30 cellular contexts compared by ENCODE assay signal in genomic region chr2:202108345-202108744, GRCh38. TPM values are rescaled to one million over a fixed set of nuclear protein-coding genes. Genes with fewer than 3 reads are reported as not detected.
"Had no signal": no experiment of that assay in that cellular context is flagged by ENCODE, and none has a peak within 500 bp of the region (broad histone marks: within the 10 kb centered on the region; RNA-seq: fewer than 3 reads in every experiment).

No MANE protein-coding gene starts in this region.

- H3K36me3 Mint-ChIP-seq: stimulated activated effector memory CD8-positive, alpha-beta T cell treated with anti-CD3 and anti-CD28 coated beads, Interleukin-12 subunit alpha, Interleukin-12 subunit beta, amount 100 ng/mL, for 72 hours; stimulated activated memory B cell treated with anti-CD40 and anti-IgM and Interleukin-4, amounts not matched to agents 10 μg/mL and 1 μg/mL and 100 μg/mL, for 72 hours; stimulated activated naive B cell treated with anti-CD40 and anti-IgM and Interleukin-4, amounts not matched to agents 10 μg/mL and 1 μg/mL and 100 μg/mL, for 72 hours; type B pancreatic cell had no signal

- ATAC-seq: stimulated activated effector memory CD8-positive, alpha-beta T cell treated with anti-CD3 and anti-CD28 coated beads, Interleukin-12 subunit alpha, Interleukin-12 subunit beta, amount 100 ng/mL, for 72 hours; stimulated activated memory B cell treated with anti-CD40 and anti-IgM and Interleukin-4, amounts not matched to agents 10 μg/mL and 1 μg/mL and 100 μg/mL, for 72 hours; stimulated activated naive B cell treated with anti-CD40 and anti-IgM and Interleukin-4, amounts not matched to agents 10 μg/mL and 1 μg/mL and 100 μg/mL, for 72 hours; stimulated activated naive CD8-positive, alpha-beta T cell treated with anti-CD3 and anti-CD28 coated beads, Interleukin-15, amount 100 ng/mL, for 72 hours; stimulated activated naive CD8-positive, alpha-beta T cell treated with anti-CD3 and anti-CD28 coated beads, Interleukin-15, Interleukin-2, amounts not matched to agents 100 U/mL and 50 U/mL, for 24 hours; upper lobe of right lung had no signal

- FAIRE-seq: urothelium cell line had no signal

- H3K4me1 ChIP-seq: stomach, testis, upper lobe of left lung, upper lobe of right lung, uterus had no signal

- H3K4me3 Mint-ChIP-seq: stimulated activated effector memory CD8-positive, alpha-beta T cell treated with anti-CD3 and anti-CD28 coated beads, Interleukin-12 subunit alpha, Interleukin-12 subunit beta, amount 100 ng/mL, for 72 hours; stimulated activated memory B cell treated with anti-CD40 and anti-IgM and Interleukin-4, amounts not matched to agents 10 μg/mL and 1 μg/mL and 100 μg/mL, for 72 hours; stimulated activated naive B cell treated with anti-CD40 and anti-IgM and Interleukin-4, amounts not matched to agents 10 μg/mL and 1 μg/mL and 100 μg/mL, for 72 hours; stimulated activated naive CD8-positive, alpha-beta T cell treated with anti-CD3 and anti-CD28 coated beads, Interleukin-15, amount 100 ng/mL, for 72 hours; stimulated activated naive CD8-positive, alpha-beta T cell treated with anti-CD3 and anti-CD28 coated beads, Interleukin-15, Interleukin-2, amounts not matched to agents 100 ng/mL and 50 ng/mL, for 24 hours; type B pancreatic cell had no signal

- H3K4me1 Mint-ChIP-seq: stimulated activated effector memory CD8-positive, alpha-beta T cell treated with anti-CD3 and anti-CD28 coated beads, Interleukin-12 subunit alpha, Interleukin-12 subunit beta, amount 100 ng/mL, for 72 hours; stimulated activated memory B cell treated with anti-CD40 and anti-IgM and Interleukin-4, amounts not matched to agents 10 μg/mL and 1 μg/mL and 100 μg/mL, for 72 hours; stimulated activated naive B cell treated with anti-CD40 and anti-IgM and Interleukin-4, amounts not matched to agents 10 μg/mL and 1 μg/mL and 100 μg/mL, for 72 hours; stimulated activated naive CD8-positive, alpha-beta T cell treated with anti-CD3 and anti-CD28 coated beads, Interleukin-15, amount 100 ng/mL, for 72 hours had no signal

- H3K9me3 ChIP-seq: stomach, suprapubic skin, testis, thoracic aorta, thyroid gland, tibial artery, tibial nerve, transverse colon, upper lobe of left lung, upper lobe of right lung, uterus, vagina had no signal

- H3K4me3 ChIP-seq: stomach, suprapubic skin, testis, thoracic aorta, thyroid gland, tibial artery, tibial nerve, transverse colon, upper lobe of left lung, upper lobe of right lung, uterus, vagina had no signal

- H3K9me3 Mint-ChIP-seq: stimulated activated effector memory CD8-positive, alpha-beta T cell treated with anti-CD3 and anti-CD28 coated beads, Interleukin-12 subunit alpha, Interleukin-12 subunit beta, amount 100 ng/mL, for 72 hours; stimulated activated memory B cell treated with anti-CD40 and anti-IgM and Interleukin-4, amounts not matched to agents 10 μg/mL and 1 μg/mL and 100 μg/mL, for 72 hours; stimulated activated naive B cell treated with anti-CD40 and anti-IgM and Interleukin-4, amounts not matched to agents 10 μg/mL and 1 μg/mL and 100 μg/mL, for 72 hours; stimulated activated naive CD8-positive, alpha-beta T cell treated with anti-CD3 and anti-CD28 coated beads, Interleukin-15, amount 100 ng/mL, for 72 hours; stimulated activated naive CD8-positive, alpha-beta T cell treated with anti-CD3 and anti-CD28 coated beads, Interleukin-15, Interleukin-2, amounts not matched to agents 100 ng/mL and 50 ng/mL, for 24 hours; type B pancreatic cell had no signal

- H3K27ac Mint-ChIP-seq: stimulated activated effector memory CD8-positive, alpha-beta T cell treated with anti-CD3 and anti-CD28 coated beads, Interleukin-12 subunit alpha, Interleukin-12 subunit beta, amount 100 ng/mL, for 72 hours; stimulated activated memory B cell treated with anti-CD40 and anti-IgM and Interleukin-4, amounts not matched to agents 10 μg/mL and 1 μg/mL and 100 μg/mL, for 72 hours; stimulated activated naive B cell treated with anti-CD40 and anti-IgM and Interleukin-4, amounts not matched to agents 10 μg/mL and 1 μg/mL and 100 μg/mL, for 72 hours; stimulated activated naive CD8-positive, alpha-beta T cell treated with anti-CD3 and anti-CD28 coated beads, Interleukin-15, amount 100 ng/mL, for 72 hours; stimulated activated naive CD8-positive, alpha-beta T cell treated with anti-CD3 and anti-CD28 coated beads, Interleukin-15, Interleukin-2, amounts not matched to agents 100 ng/mL and 50 ng/mL, for 24 hours; type B pancreatic cell had no signal

- H3K27me3 Mint-ChIP-seq: stimulated activated naive CD8-positive, alpha-beta T cell treated with anti-CD3 and anti-CD28 coated beads, Interleukin-15, Interleukin-2, amounts not matched to agents 100 ng/mL and 50 ng/mL, for 24 hours had no signal

- H3K27ac ChIP-seq: stomach, suprapubic skin, testis, thoracic aorta, thyroid gland, tibial artery, tibial nerve, transverse colon, upper lobe of left lung, upper lobe of right lung, uterus, vagina had no signal

- H3K27me3 ChIP-seq: suprapubic skin, testis, thyroid gland, tibial artery, tibial nerve, transverse colon, upper lobe of left lung, upper lobe of right lung, uterus, vagina had no signal

- DNase-seq: stimulated activated CD4-positive, alpha-beta T cell treated with anti-CD3 and anti-CD28 coated beads, Interleukin-2, amount 100 ng/mL, for 48 hours; stimulated activated CD4-positive, alpha-beta T cell treated with anti-CD3 and anti-CD28 coated beads, Interleukin-4, amount 100 ng/mL, for 1 hour; stimulated activated CD4-positive, alpha-beta T cell treated with anti-CD3 and anti-CD28 coated beads, Interleukin-4, amount 100 ng/mL, for 24 hours; stimulated activated CD4-positive, alpha-beta T cell treated with anti-CD3 and anti-CD28 coated beads, Interleukin-4, amount 100 ng/mL, for 4 hours; stimulated activated CD8-positive, alpha-beta memory T cell treated with anti-CD3 and anti-CD28 coated beads, Interleukin-4, amount 100 ng/mL, for 48 hours; stimulated activated naive B cell treated with anti-CD40 and anti-IgM and Interleukin-4, amounts not matched to agents 10 μg/mL and 1 μg/mL and 100 μg/mL, for 72 hours; stimulated activated naive CD4-positive, alpha-beta T cell; stimulated activated naive CD4-positive, alpha-beta T cell treated with Interleukin-2 at 50 U/mL for 16 hours; stimulated activated naive CD8-positive, alpha-beta T cell treated with anti-CD3 and anti-CD28 coated beads, Interleukin-15, amount 100 ng/mL, for 72 hours; stimulated activated naive CD8-positive, alpha-beta T cell treated with anti-CD3 and anti-CD28 coated beads, Interleukin-15, Interleukin-2, amounts not matched to agents 100 U/mL and 50 U/mL, for 24 hours; stomach; testis; thyroid gland; tibial artery; transverse colon; trophoblast cell; upper lobe of left lung; upper lobe of right lung; uterus had no signal

- H3K36me3 ChIP-seq: stomach, suprapubic skin, thoracic aorta, thyroid gland, tibial artery, tibial nerve, transverse colon, upper lobe of left lung, upper lobe of right lung, uterus, vagina had no signal

RNA-seq across cellular contexts. Expression of gene KIAA2012, which starts 35.3 kb away (rescaled TPM):
- total RNA-seq: subcutaneous adipose tissue, thoracic aorta, thyroid gland, tibial nerve, transverse colon, upper lobe of right lung, ureter, vagina had no signal
